In the genomic region with DNA sequence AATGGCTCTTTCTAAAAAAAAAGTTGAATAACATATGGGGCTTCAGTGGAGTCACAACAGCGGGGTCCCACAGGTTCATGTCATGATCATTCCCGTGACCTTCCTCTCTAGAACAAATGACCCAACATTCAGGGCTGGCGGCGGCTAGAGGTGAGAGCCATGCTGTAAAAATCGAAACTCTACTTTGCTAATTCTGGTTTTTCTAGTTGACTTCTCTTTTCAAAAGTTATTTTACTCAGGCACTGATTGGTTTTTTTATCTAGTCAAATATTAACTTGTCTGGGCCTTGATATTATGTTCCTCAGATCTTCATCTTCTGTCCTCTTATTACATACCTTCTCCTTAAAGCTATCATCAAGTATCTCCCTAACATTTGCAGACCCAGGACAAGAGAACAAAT, we compare ENCODE assay signal across 15 cellular contexts.
DNase-seq lines count a peak whose midpoint lies in the region; ATAC-seq and TF ChIP-seq lines count a peak whose summit lies in the region.
"Had no signal": no experiment of that assay in that cellular context is flagged by ENCODE, and none has a peak within 500 bp of the region (broad histone marks: within the 10 kb centered on the region; RNA-seq: fewer than 3 reads in every experiment).

No MANE protein-coding gene starts in this region.

- H3K9me3 Mint-ChIP-seq in nephron progenitor cell (peaks cover 21% of the 10 kb centered on the region), type B pancreatic cell (peaks cover 15% of the 10 kb centered on the region)
- H3K9me3 Mint-ChIP-seq: CD8-positive, alpha-beta T cell had no signal

- H3K27ac Mint-ChIP-seq in nephron progenitor cell (peak overlapping the region; percentile 52), type B pancreatic cell (no peak overlapping the region)
- H3K27ac Mint-ChIP-seq: B cell; CD8-positive, alpha-beta T cell; H9 had no signal

- H3K4me3 Mint-ChIP-seq in nephron progenitor cell (no peak overlapping the region), type B pancreatic cell (no peak overlapping the region)
- H3K4me3 Mint-ChIP-seq: B cell; CD8-positive, alpha-beta T cell; H9 had no signal

- ATAC-seq in GM19438 (IDR thresholded peaks at IDR 0.05; ENCODE audit: low read depth, unreplicated experiment) (peak; percentile 59), GM21381 (IDR thresholded peaks at IDR 0.05; ENCODE audit: unreplicated experiment) (peak; percentile 55), HG02798 (IDR thresholded peaks at IDR 0.05; ENCODE audit: poor library complexity, unreplicated experiment) (peak; percentile 32), GM19328 (IDR thresholded peaks at IDR 0.05; ENCODE audit: unreplicated experiment) (no peak), HG02588 (IDR thresholded peaks at IDR 0.05; ENCODE audit: unreplicated experiment) (no peak)
- ATAC-seq: CD8-positive, alpha-beta T cell; K562 had no signal

- peaks cover 23% of the 10 kb centered on the region for H3K36me3 Mint-ChIP-seq in nephron progenitor cell (ENCODE audit: low read depth)
- peaks cover 30% of the 10 kb centered on the region for H3K36me3 Mint-ChIP-seq in type B pancreatic cell
- H3K36me3 Mint-ChIP-seq: CD8-positive, alpha-beta T cell had no signal

- TF ChIP-seq CTCF in nephron progenitor cell (IDR thresholded peaks at IDR 0.05): no peak
- TF ChIP-seq CTCF in type B pancreatic cell (conservative IDR thresholded peaks at IDR 0.05): no peak

- H3K27me3 Mint-ChIP-seq in nephron progenitor cell (ENCODE audit: low read depth, poor library complexity) (peaks cover 6% of the 10 kb centered on the region), type B pancreatic cell (peaks cover 65% of the 10 kb centered on the region)
- H3K27me3 Mint-ChIP-seq: B cell had no signal

- H3K4me1 Mint-ChIP-seq in nephron progenitor cell (peaks cover 9% of the 10 kb centered on the region), type B pancreatic cell (ENCODE audit: unreplicated experiment) (peaks cover 8% of the 10 kb centered on the region)

- DNase-seq in nephron progenitor cell: no peak
- no peak for DNase-seq in type B pancreatic cell (ENCODE audit: extremely low spot score, unreplicated experiment)
- DNase-seq: Calu3; CD8-positive, alpha-beta T cell; DMS79 treated with DMSO at 0.1 percent for 48 hours; GF-D8; H9; IMR-90 had no signal

Comparison
In these comparisons a context has a peak if more than half of its experiments do, and no peak if none do; other contexts are left out.
1. ATAC-seq: peak in GM19438 (single experiment), GM21381 (single experiment) and HG02798 (single experiment); none in GM19328 (single experiment) and HG02588 (single experiment).